ENCODE assay signal across 8 cellular contexts in genomic region chr14:60183724-60184596, GRCh38. TPM values are rescaled to one million over a fixed set of nuclear protein-coding genes. Genes with fewer than 3 reads are reported as not detected.
DNase-seq lines count a peak whose midpoint lies in the region; ATAC-seq and TF ChIP-seq lines count a peak whose summit lies in the region.

No MANE protein-coding gene starts in this region.

- H3K9me3 ChIP-seq in endocrine pancreas (ENCODE audit: control insufficient read depth, low read length) (no peaks in the 10 kb centered on the region), mucosa of rectum (ENCODE audit: control insufficient read depth in 2 of 2, low read length in 2 of 2) (no peaks in the 10 kb centered on the region), aorta (ENCODE audit: control insufficient read depth, low read length) (no peaks in the 10 kb centered on the region)

- ATAC-seq in aorta (ENCODE audit: low FRiP score), result peak; percentile 76

- H3K27me3 Mint-ChIP-seq in activated naive CD4-positive, alpha-beta T cell treated with anti-CD3 and anti-CD28 coated beads, Interleukin-2, amount 10 ng/mL, durations not matched to agents 7 days and 5 days, result no peaks in the 10 kb centered on the region

- POLR2A ChIA-PET in HEK293T (lab: Yijun Ruan, JAX), result interaction anchor here (1.2 to 1.5 kb wide), 2 partner anchors 19 to 65 kb away, joined by 5 read pairs; partner anchors contain the start of genes DHRS7 and PPM1A

- H3K36me3 Mint-ChIP-seq in activated naive CD4-positive, alpha-beta T cell treated with anti-CD3 and anti-CD28 coated beads, Interleukin-2, amount 10 ng/mL, durations not matched to agents 7 days and 5 days, result no peaks in the 10 kb centered on the region

- WGBS in aorta, 2 donors, result 2 to 3% methylated on average over 6 of the region's 6 CpGs

- intact Hi-C loops in aorta (cut with DNase I), result loop anchor here (1.0 to 2.0 kb wide), 3 partner anchors 119 to 219 kb away; no protein-coding TSS in a partner anchor

- peak overlapping the region; percentile 67 for H3K4me3 Mint-ChIP-seq in activated naive CD4-positive, alpha-beta T cell treated with anti-CD3 and anti-CD28 coated beads, Interleukin-2, amount 10 ng/mL, durations not matched to agents 7 days and 5 days

- H3K36me3 ChIP-seq in endocrine pancreas (ENCODE audit: control insufficient read depth, insufficient read depth, low read length) (no peaks in the 10 kb centered on the region), mucosa of rectum (ENCODE audit: control insufficient read depth in 2 of 2, insufficient read depth in 2 of 2, low read length in 2 of 2) (no peaks in the 10 kb centered on the region), aorta (ENCODE audit: control insufficient read depth in 1 of 2, insufficient read depth in 2 of 2, low read length in 1 of 2) (no peaks in the 10 kb centered on the region)

- DNase-seq in activated naive CD4-positive, alpha-beta T cell treated with anti-CD3 and anti-CD28 coated beads, Interleukin-2, amount 10 ng/mL, durations not matched to agents 7 days and 5 days, result peak; percentile 37
- DNase-seq in activated naive CD4-positive, alpha-beta T cell (lab: John Stamatoyannopoulos, UW), result no peak
- DNase-seq in HEK293T (ENCODE audit: extremely low spot score) (peak; percentile 36), NCI-H1105 treated with DMSO at 0.1 percent for 48 hours (lab: John Stamatoyannopoulos, UW) (peak; percentile 79), SKM-1 treated with dmso at 0.1 percent for 144 hours (lab: John Stamatoyannopoulos, UW; ENCODE audit: unreplicated experiment) (peak; percentile 19), aorta (no peak)

- H3K27me3 ChIP-seq in endocrine pancreas (ENCODE audit: control insufficient read depth, insufficient read depth, low read length), result no peaks in the 10 kb centered on the region
- no peaks in the 10 kb centered on the region for H3K27me3 ChIP-seq in mucosa of rectum (ENCODE audit: control insufficient read depth in 2 of 2, insufficient read depth in 2 of 2, low read length in 2 of 2)
- H3K27me3 ChIP-seq in aorta (ENCODE audit: control insufficient read depth in 1 of 2, insufficient read depth in 2 of 2, low read length in 1 of 2), result no peaks in the 10 kb centered on the region

- peak overlapping the region; percentile 70 for H3K27ac Mint-ChIP-seq in activated naive CD4-positive, alpha-beta T cell treated with anti-CD3 and anti-CD28 coated beads, Interleukin-2, amount 10 ng/mL, durations not matched to agents 7 days and 5 days

- H3K9me3 Mint-ChIP-seq in activated naive CD4-positive, alpha-beta T cell treated with anti-CD3 and anti-CD28 coated beads, Interleukin-2, amount 10 ng/mL, durations not matched to agents 7 days and 5 days, result no peaks in the 10 kb centered on the region

- H3K9ac ChIP-seq in endocrine pancreas (ENCODE audit: control insufficient read depth, insufficient read depth, low read length), result peak overlapping the region; percentile 22
- peak overlapping the region; percentile 20 to 42 for H3K9ac ChIP-seq in mucosa of rectum (ENCODE audit: low read depth in 1 of 2, low read length in 2 of 2)

- H3K4me1 Mint-ChIP-seq in activated naive CD4-positive, alpha-beta T cell treated with anti-CD3 and anti-CD28 coated beads, Interleukin-2, amount 10 ng/mL, durations not matched to agents 7 days and 5 days, result peaks cover 14% of the 10 kb centered on the region

- no peak overlapping the region for H3K27ac ChIP-seq in mucosa of rectum (ENCODE audit: low read depth in 2 of 2, low read length in 2 of 2)
- no peak overlapping the region for H3K27ac ChIP-seq in aorta (ENCODE audit: low read depth in 1 of 2, low read length in 2 of 2)

- peak overlapping the region; percentile 95 for H3K4me3 ChIP-seq in endocrine pancreas (ENCODE audit: control insufficient read depth, insufficient read depth, low read length)
- peak overlapping the region; percentile 67 to 79 for H3K4me3 ChIP-seq in mucosa of rectum (ENCODE audit: low read length in 2 of 2)
- H3K4me3 ChIP-seq in aorta (ENCODE audit: low read length in 2 of 2), result peak overlapping the region; percentile 67 to 79

- CTCF ChIA-PET in activated naive CD4-positive, alpha-beta T cell treated with anti-CD3 and anti-CD28 coated beads, Interleukin-2, amount 10 ng/mL, durations not matched to agents 7 days and 5 days (lab: Charles Lee), result interaction anchor here (0.6 to 8.5 kb wide), 26 partner anchors 12 to 677 kb away, joined by 3 to 124 read pairs (median 4); partner anchors contain the start of genes CCDC175, DHRS7 and PCNX4
- CTCF ChIA-PET in HEK293T (lab: Yijun Ruan, JAX), result interaction anchor here (0.6 to 4.8 kb wide), 7 partner anchors 32 to 672 kb away, joined by 3 to 28 read pairs (median 3); partner anchors contain the start of gene CCDC175

- H3K4me1 ChIP-seq in endocrine pancreas (ENCODE audit: control insufficient read depth, insufficient read depth, low read length) (no peaks in the 10 kb centered on the region), mucosa of rectum (ENCODE audit: control insufficient read depth in 2 of 2, insufficient read depth in 2 of 2, low read length in 2 of 2) (no peaks in the 10 kb centered on the region), aorta (ENCODE audit: control insufficient read depth in 1 of 2, insufficient read depth in 2 of 2, low read length in 2 of 2) (no peaks in the 10 kb centered on the region)

TF ChIP-seq in HEK293T, 16 proteins besides CTCF, POLR2A, EP300 and RAD21:
- TF ChIP-seq NFRKB (IDR thresholded peaks at IDR 0.05), result no peak
- no peak for TF ChIP-seq LEF1 (IDR thresholded peaks at IDR 0.05; ENCODE audit: borderline replicate concordance)
- TF ChIP-seq CTBP1 (IDR thresholded peaks at IDR 0.05; ENCODE audit: borderline replicate concordance), result no peak
- no peak for TF ChIP-seq FOXM1 (IDR thresholded peaks at IDR 0.05; ENCODE audit: borderline replicate concordance)
- TF ChIP-seq L3MBTL2 (conservative IDR thresholded peaks at IDR 0.05), result no peak
- peak; percentile 85 for TF ChIP-seq PKNOX1 (IDR thresholded peaks at IDR 0.05)
- no peak for TF ChIP-seq ELF4 (IDR thresholded peaks at IDR 0.05)

RNA-seq across cellular contexts. Expression of gene DHRS7, which starts 18.8 kb away (rescaled TPM):
- 10 to 100 TPM; 68.2 to 75.3 TPM for total RNA-seq in aorta
- polyA plus RNA-seq in aorta, result 10 to 100 TPM; 67.7 to 68.3 TPM

Comparison
In these comparisons a context has a peak if more than half of its experiments do, and no peak if none do; other contexts are left out.
1. DNase-seq: peak in activated naive CD4-positive, alpha-beta T cell treated with anti-CD3 and anti-CD28 coated beads, Interleukin-2, amount 10 ng/mL, durations not matched to agents 7 days and 5 days (single experiment), HEK293T (single experiment), NCI-H1105 treated with DMSO at 0.1 percent for 48 hours (single experiment) and SKM-1 treated with dmso at 0.1 percent for 144 hours (single experiment); none in activated naive CD4-positive, alpha-beta T cell (0 of 4) and aorta (0 of 2).
2. Peak in every context shown above with its lines, with median percentiles within 50 percentile points of each other: H3K4me3 ChIP-seq.